In the genomic region with DNA sequence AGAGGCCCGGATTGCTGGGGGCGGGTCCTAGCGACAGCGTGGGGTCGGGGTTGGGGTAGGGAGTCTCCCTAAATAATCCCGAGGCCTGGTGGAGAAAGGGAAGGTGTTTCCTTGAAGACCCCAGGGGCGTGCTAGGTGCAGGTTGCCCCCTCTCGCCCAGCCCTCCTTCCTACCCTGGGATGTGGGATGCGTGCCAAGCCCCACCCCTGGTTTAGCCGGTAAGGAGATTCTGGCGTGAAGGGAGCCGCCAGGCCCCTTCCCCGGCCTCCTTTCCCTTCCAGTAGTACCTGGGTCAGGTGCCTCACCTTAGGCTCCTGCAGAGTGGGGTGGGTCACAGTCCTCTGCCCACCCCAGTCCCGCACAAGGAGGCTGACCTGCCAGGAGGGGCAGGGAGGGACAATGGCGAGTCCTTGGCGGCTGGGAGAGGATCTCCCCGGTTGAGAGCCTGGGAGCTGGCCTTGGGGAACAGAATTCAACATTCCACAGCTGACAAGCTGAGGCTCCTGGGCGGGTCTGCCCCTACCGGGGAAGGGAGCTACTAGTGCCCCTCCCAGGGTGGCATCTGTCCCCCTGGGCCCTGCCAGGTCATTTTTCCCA, we compare ENCODE assay signal across 8 cellular contexts. TPM values are rescaled to one million over a fixed set of nuclear protein-coding genes. Genes with fewer than 3 reads are reported as not detected.
DNase-seq lines count a peak whose midpoint lies in the region; TF ChIP-seq lines count a peak whose summit lies in the region.

No MANE protein-coding gene starts in this region.

- intact Hi-C loops in dorsolateral prefrontal cortex (cut with DNase I) = loop anchor here (5.0 to 10.0 kb wide), 7 partner anchors 36 to 233 kb away; partner anchors contain the start of genes CLTB (in 2 of the 2), FAF2 (in 1 of the 2), GPRIN1 (in 1 of the 2) and RNF44 (in 1 of the 2)

- peak overlapping the region; percentile 95 for H4K8ac ChIP-seq in mesenchymal stem cell (ENCODE audit: low read length)

- POLR2A ChIA-PET in GM10248 (lab: Yijun Ruan, JAX) = no interaction called here

- peaks cover 13% of the 10 kb centered on the region for H3K4me1 ChIP-seq in OCI-LY3 (ENCODE audit: low read length)
- H3K4me1 ChIP-seq in mesenchymal stem cell (ENCODE audit: control insufficient read depth, insufficient read depth, low read depth, low read length) = peaks cover 33% of the 10 kb centered on the region
- no peaks in the 10 kb centered on the region for H3K4me1 ChIP-seq in urinary bladder (ENCODE audit: insufficient read depth)

- H3K4me3 ChIP-seq in OCI-LY3 (ENCODE audit: low read length) (peak overlapping the region; percentile 86), dorsolateral prefrontal cortex (peak overlapping the region; percentile 66 to 91 (median 80)), mesenchymal stem cell (ENCODE audit: insufficient read depth in 1 of 2, low read depth in 1 of 2, low read length in 2 of 2) (peak overlapping the region; percentile 77 to 93), urinary bladder (ENCODE audit: low read depth, low read length) (peak overlapping the region; percentile 72)

- H3K9ac ChIP-seq in OCI-LY3 (ENCODE audit: low read length) = peak overlapping the region; percentile 73
- peak overlapping the region; percentile 95 for H3K9ac ChIP-seq in mesenchymal stem cell (ENCODE audit: low read length)

- H3K14ac ChIP-seq in mesenchymal stem cell (ENCODE audit: low read length in 2 of 2) = peak overlapping the region in 1 of 2 experiments; percentile 94

- no peak for TF ChIP-seq CTCF in OCI-LY3 (IDR thresholded peaks at IDR 0.05; ENCODE audit: low read depth, low read length)
- TF ChIP-seq CTCF in dorsolateral prefrontal cortex (IDR thresholded peaks at IDR 0.05 in 54 of 56, conservative IDR thresholded peaks at IDR 0.05 in 2 of 56; ENCODE audit: low read depth in 1 of 56, partially characterized antibody in 56 of 56) = no peak
- TF ChIP-seq CTCF in GM10248 (IDR thresholded peaks at IDR 0.05; ENCODE audit: control extremely low read depth, extremely low read depth, low read depth, missing control alignments) = no peak

- H3K4ac ChIP-seq in mesenchymal stem cell (ENCODE audit: low read depth in 1 of 2, low read length in 2 of 2) = peak overlapping the region; percentile 16 to 95

- 0 out of 2 replicates have a peak, but pooled peaks cover 5% of the 10 kb centered on the region for H3K79me2 ChIP-seq in OCI-LY3 (ENCODE audit: low read length)

- H3K9me3 ChIP-seq in OCI-LY3 (ENCODE audit: insufficient read depth, low read length) (no peaks in the 10 kb centered on the region), mesenchymal stem cell (ENCODE audit: control insufficient read depth, low read length) (no peaks in the 10 kb centered on the region)

- no peak overlapping the region for H3K23ac ChIP-seq in mesenchymal stem cell (ENCODE audit: low read length in 2 of 2)

- no peak overlapping the region for H2BK12ac ChIP-seq in mesenchymal stem cell (ENCODE audit: low read length in 2 of 2)

- CTCF ChIA-PET in GM10248 (lab: Yijun Ruan, JAX) = interaction anchor here (1.9 to 10.1 kb wide), 3 partner anchors 11 to 232 kb away, joined by 8 to 140 read pairs (median 8); partner anchors contain the start of gene CLTB

- H3K27me3 ChIP-seq in OCI-LY3 (ENCODE audit: low read depth, low read length) = no peaks in the 10 kb centered on the region
- H3K27me3 ChIP-seq in dorsolateral prefrontal cortex = no peaks in the 10 kb centered on the region
- H3K27me3 ChIP-seq in mesenchymal stem cell (ENCODE audit: control insufficient read depth in 1 of 2, insufficient read depth in 1 of 2, low read length in 2 of 2) = no peaks in the 10 kb centered on the region

- H3K79me1 ChIP-seq in mesenchymal stem cell (replicated peaks; ENCODE audit: low read length, poor library complexity, severe bottlenecking) = peaks cover 35% of the 10 kb centered on the region

- H2AK5ac ChIP-seq in mesenchymal stem cell (ENCODE audit: low read length, severe bottlenecking) = no peak overlapping the region

- no peaks in the 10 kb centered on the region for H4K20me1 ChIP-seq in OCI-LY3 (ENCODE audit: insufficient read depth, low read length)

- H3K4me2 ChIP-seq in OCI-LY3 (ENCODE audit: low read length) = peak overlapping the region; percentile 75
- H3K4me2 ChIP-seq in mesenchymal stem cell (ENCODE audit: low read length, poor library complexity, severe bottlenecking) = peak overlapping the region; percentile 87

- H2AFZ ChIP-seq in OCI-LY3 (ENCODE audit: low read depth, low read length) (peak overlapping the region; percentile 69; the same call in 1 of the 2 replicates), mesenchymal stem cell (ENCODE audit: low read depth, low read length) (no peak overlapping the region)

- H3K27ac ChIP-seq in OCI-LY3 (ENCODE audit: low read length) (no peak overlapping the region), dorsolateral prefrontal cortex (peak overlapping the region in 49 of 59 donors; percentile 17 to 89 (median 71)), mesenchymal stem cell (ENCODE audit: low read length, poor library complexity, severe bottlenecking) (no peak overlapping the region), urinary bladder (ENCODE audit: low read depth) (no peak overlapping the region)

- H3K36me3 ChIP-seq in OCI-LY3 (replicated peaks; ENCODE audit: low read depth, low read length) (no peaks in the 10 kb centered on the region), mesenchymal stem cell (ENCODE audit: control insufficient read depth in 1 of 2, insufficient read depth in 2 of 2, low read depth in 1 of 2, low read length in 2 of 2) (peaks cover 5 to 18% of the 10 kb centered on the region in 2 experiments), urinary bladder (ENCODE audit: insufficient read depth) (no peaks in the 10 kb centered on the region)

- no peak overlapping the region for H2BK120ac ChIP-seq in mesenchymal stem cell (ENCODE audit: low read depth, low read length)

- H2BK15ac ChIP-seq in mesenchymal stem cell (ENCODE audit: low read depth, poor library complexity, severe bottlenecking) = peak overlapping the region; percentile 86

- WGBS in mesenchymal stem cell = 25% methylated on average over 18 of the region's 19 CpGs
- WGBS in urinary bladder = 9% methylated on average over 19 of the region's 19 CpGs

- DNase-seq in NCI-H510A treated with DMSO at 0.1 percent for 48 hours (lab: John Stamatoyannopoulos, UW) (peak; percentile 22), NCI-H510A (lab: John Stamatoyannopoulos, UW) (no peak), dorsolateral prefrontal cortex (no peak), mesenchymal stem cell (peak; percentile 29), GM10248 (ENCODE audit: extremely low spot score) (no peak), UCSD-AML1 (lab: John Stamatoyannopoulos, UW; ENCODE audit: unreplicated experiment) (no peak)

- peak overlapping the region; percentile 85 for H3K18ac ChIP-seq in mesenchymal stem cell (ENCODE audit: low read depth in 1 of 2, low read length in 2 of 2)

- H4K91ac ChIP-seq in mesenchymal stem cell (ENCODE audit: low read length) = peak overlapping the region; percentile 71

- no peak overlapping the region for H2BK5ac ChIP-seq in mesenchymal stem cell (ENCODE audit: low read depth, low read length, poor library complexity, severe bottlenecking)

RNA-seq across cellular contexts. Expression of gene TSPAN17, which starts 0.7 kb away (rescaled TPM):
- total RNA-seq in dorsolateral prefrontal cortex (10 to 100 TPM; 13.7 to 59.5 (median 32.9) TPM), urinary bladder (19.3 TPM)
- polyA plus RNA-seq in mesenchymal stem cell (2013, experiment 1 of 2) = 37.2 TPM
- polyA plus RNA-seq in mesenchymal stem cell (2013, experiment 2 of 2) = 39.4 TPM
- polyA plus RNA-seq in urinary bladder = 26.3 TPM

RNA-seq across cellular contexts. Expression of gene EIF4E1B, which starts 17.5 kb away (rescaled TPM):
- total RNA-seq in dorsolateral prefrontal cortex (10 to 100 TPM in 59 of 120 experiments, 1 to 10 TPM in 61; 2.8 to 20.4 (median 9.8) TPM), urinary bladder (not detected)
- not detected for polyA plus RNA-seq in mesenchymal stem cell (2013, experiment 1 of 2)
- not detected for polyA plus RNA-seq in mesenchymal stem cell (2013, experiment 2 of 2)
- polyA plus RNA-seq in urinary bladder = not detected

RNA-seq across cellular contexts. Expression of gene SNCB, which starts 17.6 kb away (rescaled TPM):
- total RNA-seq in dorsolateral prefrontal cortex (100 to 1,000 TPM; 110 to 614 (median 412) TPM), urinary bladder (not detected)
- polyA plus RNA-seq in mesenchymal stem cell (2013, experiment 1 of 2) = 1.0 TPM
- polyA plus RNA-seq in mesenchymal stem cell (2013, experiment 2 of 2) = 1.0 TPM
- 0.08 TPM for polyA plus RNA-seq in urinary bladder

RNA-seq across cellular contexts. Expression of gene GPRIN1, which starts 38.0 kb away (rescaled TPM):
- 10 to 100 TPM; 13.1 to 60.8 (median 43.9) TPM for total RNA-seq in dorsolateral prefrontal cortex
- 5.0 TPM for polyA plus RNA-seq in mesenchymal stem cell (2013, experiment 1 of 2)
- 4.9 TPM for polyA plus RNA-seq in mesenchymal stem cell (2013, experiment 2 of 2)
- total RNA-seq in urinary bladder = 1.3 TPM
- polyA plus RNA-seq in urinary bladder = 0.42 TPM

Comparison
In these comparisons a context has a peak if more than half of its experiments do, and no peak if none do; other contexts are left out.
1. DNase-seq: peak in NCI-H510A treated with DMSO at 0.1 percent for 48 hours (single experiment) and mesenchymal stem cell (single experiment); none in NCI-H510A (single experiment), dorsolateral prefrontal cortex (0 of 10), GM10248 (single experiment) and UCSD-AML1 (single experiment).
2. H3K27ac ChIP-seq: peak in dorsolateral prefrontal cortex (49 of 59); none in OCI-LY3 (single experiment), mesenchymal stem cell (single experiment) and urinary bladder (single experiment).
3. RNA of gene SNCB, which starts 17.6 kb away (total RNA-seq): 110 to 614 TPM in dorsolateral prefrontal cortex; not detected in urinary bladder (single experiment); every median in the first group is over 100 times any median in the second.
4. Peak in every context shown above with its lines, with median percentiles within 50 percentile points of each other: H3K4me3 ChIP-seq.